15 cellular contexts compared by ENCODE assay signal in genomic region chr11:104120493-104121200, GRCh38. TPM values are rescaled to one million over a fixed set of nuclear protein-coding genes. Genes with fewer than 3 reads are reported as not detected.
DNase-seq lines count a peak whose midpoint lies in the region; ATAC-seq and TF ChIP-seq lines count a peak whose summit lies in the region.
"Had no signal": no experiment of that assay in that cellular context is flagged by ENCODE, and none has a peak within 500 bp of the region (broad histone marks: within the 10 kb centered on the region; RNA-seq: fewer than 3 reads in every experiment).

No MANE protein-coding gene starts in this region.

- peak overlapping the region; percentile 78; the same call in 1 of the 2 replicates for H2AFZ ChIP-seq in Loucy (ENCODE audit: low read length)

- no peaks in the 10 kb centered on the region for H3K27me3 ChIP-seq in Loucy (ENCODE audit: insufficient read depth, low read length, poor library complexity, severe bottlenecking)
- H3K27me3 ChIP-seq: tibial nerve had no signal

- H3F3A ChIP-seq in Loucy (ENCODE audit: low read depth), result peaks cover 5% of the 10 kb centered on the region

- no peak overlapping the region for H3K4me3 ChIP-seq in Loucy (ENCODE audit: low read length, poor library complexity, severe bottlenecking)
- H3K4me3 ChIP-seq: tibial nerve had no signal

- peak overlapping the region; percentile 20 for H3K4me2 ChIP-seq in Loucy (ENCODE audit: low read depth, low read length, poor library complexity, severe bottlenecking)

- in situ Hi-C loops in SK-MEL-5 (cut with HindIII; ENCODE audit: low pct_unique_long_range_greater_than_20kb, low sequenced_read_pairs), result no loop called here

- H3K9me3 ChIP-seq in Loucy (ENCODE audit: insufficient read depth, low read depth, low read length), result no peaks in the 10 kb centered on the region
- H3K9me3 ChIP-seq: Caco-2 had no signal

- H3K4me1 ChIP-seq in Loucy (ENCODE audit: insufficient read depth, low read length, poor library complexity, severe bottlenecking), result peaks cover 16% of the 10 kb centered on the region
- H3K4me1 ChIP-seq: Caco-2 had no signal

- TF ChIP-seq CTCF in Loucy (conservative IDR thresholded peaks at IDR 0.05; ENCODE audit: low read length), result peak; percentile 39; the same call in 1 of the 2 replicates

- peak; percentile 10 for DNase-seq in DMS 273 (lab: John Stamatoyannopoulos, UW; ENCODE audit: unreplicated experiment)
- DNase-seq in DMS 273 treated with DMSO at 0.1 percent for 48 hours (lab: John Stamatoyannopoulos, UW), result no peak
- peak; percentile 74 for DNase-seq in SK-MEL-5 (ENCODE audit: low read depth, low spot score)
- DNase-seq in lung microvascular endothelial cell (ENCODE audit: low read depth in 2 of 2), result peak; percentile 1 to 65
- no peak for DNase-seq in RPMI8226
- DNase-seq in NCI-H2196 treated with DMSO at 0.1 percent for 48 hours (lab: John Stamatoyannopoulos, UW; ENCODE audit: unreplicated experiment), result no peak
- DNase-seq: activated CD4-positive, alpha-beta T cell treated with anti-CD3 and anti-CD28 coated beads, Interleukin-2, amount 50 U/mL, for 1 hour; mammary epithelial cell; NK-92 treated with Interleukin-12 subunit alpha and Interleukin-12 subunit beta, amount 100 ng/mL, for 24 hours; stimulated activated CD4-positive, alpha-beta T cell treated with anti-CD3 and anti-CD28 coated beads, Interleukin-15, amount 100 ng/mL, for 24 hours had no signal

- H4K20me1 ChIP-seq in Loucy (ENCODE audit: insufficient read depth, low read length, poor library complexity, severe bottlenecking), result no peaks in the 10 kb centered on the region

- H3K36me3 ChIP-seq in Loucy (ENCODE audit: insufficient read depth, low read length), result no peaks in the 10 kb centered on the region
- H3K36me3 ChIP-seq: tibial nerve had no signal

- H3K9ac ChIP-seq in Loucy (ENCODE audit: low read depth, low read length, poor library complexity, severe bottlenecking), result no peak overlapping the region

- no peaks in the 10 kb centered on the region for H3K9me2 ChIP-seq in Loucy (replicated peaks; ENCODE audit: low read depth, low read length)

- no peaks in the 10 kb centered on the region for H3K79me2 ChIP-seq in Loucy (ENCODE audit: insufficient read depth, low read length)

- ATAC-seq in GM21423 (IDR thresholded peaks at IDR 0.05; ENCODE audit: unreplicated experiment), result no peak

RNA-seq across cellular contexts. Expression of gene PDGFD, which starts 43.3 kb away (rescaled TPM):
- total RNA-seq in SK-MEL-5 (2014; rRNA removed; shearing (Covaris generic)), result 9.9 and 11.9 TPM in 2 replicates
- polyA plus RNA-seq in SK-MEL-5 (2015; cell fraction: cytosol; rRNA removed), result 5.7 and 7.6 TPM in 2 replicates
- 2.5 and 5.2 TPM in 2 replicates for polyA plus RNA-seq in SK-MEL-5 (2015; cell fraction: nucleus; rRNA removed)
- total RNA-seq in lung microvascular endothelial cell, result 23.5 and 43.8 TPM in 2 replicates
- total RNA-seq: Caco-2; T-helper 1 cell treated with Interleukin-12 subunit alpha and Interleukin-12 subunit beta and Interleukin-4 antibody, amounts not matched to agents 30 ng/mL and 1 ng/mL, for 36 hours had no signal

Comparison
In these comparisons a context has a peak if more than half of its experiments do, and no peak if none do; other contexts are left out.
1. DNase-seq: peak in DMS 273 (single experiment), SK-MEL-5 (single experiment) and lung microvascular endothelial cell (2 of 2); none in DMS 273 treated with DMSO at 0.1 percent for 48 hours (single experiment), RPMI8226 (single experiment) and NCI-H2196 treated with DMSO at 0.1 percent for 48 hours (single experiment).